Comparison of ENCODE assay signal across 2 cellular contexts in the genomic region with DNA sequence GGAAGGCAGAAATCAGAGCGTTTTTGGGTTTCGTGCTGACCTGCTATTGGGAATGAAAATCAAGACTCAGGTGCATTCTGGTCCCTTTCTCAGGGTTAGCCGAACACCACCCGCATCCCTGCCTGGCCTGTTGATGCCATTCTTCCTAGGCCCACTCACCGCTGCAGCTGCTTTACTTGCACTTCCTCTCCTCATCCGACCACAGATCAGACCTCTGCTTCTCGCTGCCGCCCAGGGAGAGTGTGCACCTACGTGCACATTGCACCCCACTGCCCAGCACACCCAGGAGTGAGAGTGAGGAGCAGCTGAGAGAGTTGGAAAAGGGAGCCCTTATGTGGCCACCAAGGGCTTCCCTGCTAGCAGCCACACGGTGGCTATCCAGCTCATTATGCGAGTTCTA.
TF ChIP-seq lines count a peak whose summit lies in the region.

No MANE protein-coding gene starts in this region.

TF ChIP-seq in GM12891, 5 proteins besides CTCF, POLR2A, EP300 and RAD21:
- TF ChIP-seq SPI1 (IDR thresholded peaks at IDR 0.05; ENCODE audit: low read depth, low read length), result peak; percentile 59

TF ChIP-seq in GM12878, 131 proteins besides CTCF, POLR2A, EP300 and RAD21:
- TF ChIP-seq SPI1 (IDR thresholded peaks at IDR 0.05; ENCODE audit: borderline replicate concordance, insufficient read depth, low read depth, low read length), result peak; percentile 64
